Comparison of ENCODE assay signal across 9 cellular contexts in the genomic region with DNA sequence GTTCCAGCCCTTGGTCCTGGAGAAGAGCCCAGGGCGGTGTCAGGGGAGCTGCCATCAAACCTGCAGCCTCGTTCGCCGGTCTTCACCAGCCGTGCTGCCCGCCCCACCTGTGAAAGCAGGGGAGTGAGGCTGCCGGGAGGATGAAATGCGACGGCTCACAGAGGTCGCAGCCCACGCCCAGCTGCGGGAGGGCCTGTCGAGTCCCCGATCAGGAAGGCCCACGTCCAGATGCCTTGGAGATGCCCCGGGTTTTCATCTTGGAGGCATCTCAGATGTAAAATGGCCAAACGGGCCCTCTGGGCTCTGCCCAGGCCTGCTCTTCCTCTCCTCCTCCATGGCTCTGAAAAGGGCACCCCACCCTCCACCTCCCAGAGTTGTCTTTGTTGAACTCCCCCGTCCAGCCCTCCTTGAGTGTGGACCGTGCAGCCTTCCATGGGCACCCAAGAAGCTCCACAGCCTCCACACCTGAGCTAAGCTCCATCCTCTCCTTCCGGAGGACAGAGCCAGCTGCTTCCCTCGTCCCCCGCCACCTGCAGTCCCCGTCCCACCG.
"Had no signal": no experiment of that assay in that cellular context is flagged by ENCODE, and none has a peak within 500 bp of the region (broad histone marks: within the 10 kb centered on the region; RNA-seq: fewer than 3 reads in every experiment).

No MANE protein-coding gene starts in this region.

- ATAC-seq: GM23338, HCT116, HepG2, K562 had no signal

- H3K27ac ChIP-seq: HL-60 had no signal

- H3K36me3 ChIP-seq: HAP-1 had no signal

- H3K4me1 ChIP-seq: HAP-1 had no signal

- H3K4me2 ChIP-seq: GM23338 had no signal

- FAIRE-seq: HepG2, K562 had no signal

- H3K4me3 Mint-ChIP-seq: GM23338, HFFc6 had no signal

- H3K27ac Mint-ChIP-seq: GM23338, HFFc6 had no signal

- H3K9me3 ChIP-seq: HAP-1 had no signal

- H3K4me3 ChIP-seq: GM23338, HAP-1, K562 had no signal

- DNase-seq: H7, HFFc6, KG1 had no signal
